In the genomic region with DNA sequence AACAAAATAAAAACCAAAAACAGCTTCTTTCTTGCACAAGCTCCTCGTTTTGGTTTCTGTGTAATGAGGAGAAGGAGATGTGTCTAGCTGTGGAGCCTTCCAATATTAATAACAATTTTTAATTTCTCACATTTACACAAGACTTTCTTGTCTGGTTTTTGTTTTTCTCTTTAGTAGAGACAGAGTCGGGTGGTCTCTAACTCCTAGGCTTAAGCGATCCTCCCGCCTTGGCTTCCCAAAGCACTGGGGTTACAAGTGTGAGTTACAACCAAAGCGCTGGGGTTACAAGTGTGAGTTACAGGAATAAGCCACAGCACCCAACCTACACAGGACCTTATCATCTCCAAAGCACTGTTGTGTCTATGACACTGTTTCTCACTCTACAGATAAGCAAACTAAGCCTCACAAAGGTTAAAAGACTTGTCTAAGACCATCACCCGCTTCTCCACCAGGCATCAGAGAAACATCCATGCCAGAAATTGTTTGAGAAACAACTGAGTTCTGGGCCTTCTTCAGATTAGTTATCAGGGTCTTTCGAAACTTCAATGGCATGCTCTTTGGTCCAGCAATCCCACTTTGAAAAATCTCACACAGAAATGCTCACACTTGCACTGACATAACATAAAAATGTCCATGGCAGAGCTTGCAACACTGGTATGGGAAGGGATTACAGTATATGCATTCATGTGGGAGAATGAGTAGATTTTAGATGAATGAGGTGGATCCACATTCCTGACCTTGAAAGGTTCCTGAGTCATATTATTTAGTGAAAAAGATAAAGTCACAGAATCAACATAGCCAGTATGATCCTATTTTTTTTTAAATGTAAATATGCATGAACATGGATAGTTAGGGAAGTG, we compare ENCODE assay signal across 24 cellular contexts. TPM values are rescaled to one million over a fixed set of nuclear protein-coding genes. Genes with fewer than 3 reads are reported as not detected.
DNase-seq lines count a peak whose midpoint lies in the region; ATAC-seq and TF ChIP-seq lines count a peak whose summit lies in the region.
"Had no signal": no experiment of that assay in that cellular context is flagged by ENCODE, and none has a peak within 500 bp of the region (broad histone marks: within the 10 kb centered on the region; RNA-seq: fewer than 3 reads in every experiment).

No MANE protein-coding gene starts in this region.

- intact Hi-C loops in PC-9 (cut with micrococcal nuclease; ENCODE audit: unreplicated experiment) = loop anchor here (1.0 to 5.0 kb wide), 3 partner anchors 98 to 204 kb away; a partner anchor contains a TSS
- intact Hi-C loops in left colon (cut with DNase I, micrococcal nuclease) = loop anchor here in 1 of 2 donors (10.0 kb wide), 1 partner anchor 117 kb away; a partner anchor contains a TSS
- intact Hi-C loops in adrenal gland (cut with DNase I) = no loop called here

- H3K4me2 ChIP-seq in PC-9 (peak overlapping the region; percentile 55), trophoblast cell (ENCODE audit: low read length) (no peak overlapping the region)
- H3K4me2 ChIP-seq: GM23338 had no signal

- H3K79me2 ChIP-seq in PC-9 (ENCODE audit: low read depth) (no peaks in the 10 kb centered on the region), trophoblast cell (ENCODE audit: control insufficient read depth, insufficient read depth, low read length, poor library complexity) (no peaks in the 10 kb centered on the region)

- H4K91ac ChIP-seq in trophoblast cell (ENCODE audit: low read depth, low read length) = no peak overlapping the region

- H4K20me1 ChIP-seq in PC-9 (ENCODE audit: insufficient read depth) = no peaks in the 10 kb centered on the region

- H3K36me3 Mint-ChIP-seq in activated naive CD4-positive, alpha-beta T cell treated with anti-CD3 and anti-CD28 coated beads, Interleukin-2, amount 50 U/mL, for 72 hours = peaks cover 10 to 15% of the 10 kb centered on the region in 2 donors

- H4K8ac ChIP-seq in trophoblast cell (ENCODE audit: low read depth, low read length) = no peak overlapping the region

- TF ChIP-seq POLR2A in adrenal gland (IDR thresholded peaks at IDR 0.05) = no peak

- no peak overlapping the region for H3K14ac ChIP-seq in trophoblast cell (ENCODE audit: low read length)

- no peak overlapping the region for H3K4ac ChIP-seq in trophoblast cell (ENCODE audit: low read depth, low read length)

- no peaks in the 10 kb centered on the region for H3K27me3 ChIP-seq in PC-9 (ENCODE audit: insufficient read depth, low read depth)
- H3K27me3 ChIP-seq in trophoblast cell (ENCODE audit: insufficient read depth, low read length) = no peaks in the 10 kb centered on the region
- H3K27me3 ChIP-seq in adrenal gland = no peaks in the 10 kb centered on the region
- H3K27me3 ChIP-seq: heart right ventricle, upper lobe of right lung had no signal

- no peak overlapping the region for H3K27ac Mint-ChIP-seq in activated naive CD4-positive, alpha-beta T cell treated with anti-CD3 and anti-CD28 coated beads, Interleukin-2, amount 50 U/mL, for 72 hours
- H3K27ac Mint-ChIP-seq: activated CD8-positive, alpha-beta T cell treated with anti-CD3 and anti-CD28 coated beads for 36 hours; activated T-helper 2 cell treated with anti-CD3 and anti-CD28 coated beads, Interferon-gamma antibody, Interleukin-2, Interleukin-4, amounts not matched to agents 10 μg/mL and 5 μg/mL and 100 μg/mL, durations not matched to agents 14 hours and 24 hours and 36 hours; CD4-positive, alpha-beta T cell; GM23338; stimulated activated effector memory CD8-positive, alpha-beta T cell treated with anti-CD3 and anti-CD28 coated beads, Interleukin-12 subunit alpha, Interleukin-12 subunit beta, amount 100 ng/mL, for 72 hours had no signal

- peaks cover 3 to 5% of the 10 kb centered on the region in 2 donors for H3K9me3 Mint-ChIP-seq in activated naive CD4-positive, alpha-beta T cell treated with anti-CD3 and anti-CD28 coated beads, Interleukin-2, amount 50 U/mL, for 72 hours
- H3K9me3 Mint-ChIP-seq: GM23338; stimulated activated effector memory CD8-positive, alpha-beta T cell treated with anti-CD3 and anti-CD28 coated beads, Interleukin-12 subunit alpha, Interleukin-12 subunit beta, amount 100 ng/mL, for 72 hours had no signal

- POLR2A ChIA-PET in PC-9 (lab: Charles Lee; ENCODE audit: unreplicated experiment) = interaction anchor here (0.5 to 0.7 kb wide), 4 partner anchors 56 to 424 kb away, joined by 3 to 8 read pairs (median 4); no protein-coding TSS in a partner anchor

- no peak overlapping the region for H4K12ac ChIP-seq in trophoblast cell (ENCODE audit: low read depth, low read length)

- H3K4me1 ChIP-seq in PC-9 (replicated peaks; ENCODE audit: insufficient read depth) = peaks cover 64% of the 10 kb centered on the region
- peaks cover 2% of the 10 kb centered on the region in 2 experiments for H3K4me1 ChIP-seq in trophoblast cell (ENCODE audit: control insufficient read depth in 1 of 2, insufficient read depth in 2 of 2, low read length in 2 of 2)
- H3K4me1 ChIP-seq in adrenal gland (replicated peaks in 1 of 2) = peaks cover 7 to 16% of the 10 kb centered on the region in 2 donors

- H3K9me3 ChIP-seq in PC-9 (ENCODE audit: insufficient read depth, low read depth) (no peaks in the 10 kb centered on the region), trophoblast cell (ENCODE audit: insufficient read depth, low read depth, low read length) (peaks cover 3% of the 10 kb centered on the region), adrenal gland (replicated peaks in 1 of 3) (no peaks in the 10 kb centered on the region)
- H3K9me3 ChIP-seq: heart right ventricle, upper lobe of right lung had no signal

- no peak overlapping the region for H2BK5ac ChIP-seq in trophoblast cell (ENCODE audit: low read depth, low read length, poor library complexity)

- H3K79me1 ChIP-seq in trophoblast cell (ENCODE audit: low read length) = no peaks in the 10 kb centered on the region

- no TSS peak for BruUV-seq in PC-9 (replicated peaks; lab: Mats Ljungman, UMichigan)

- H3K27ac ChIP-seq in PC-9 (peak overlapping the region; percentile 88), trophoblast cell (ENCODE audit: low read depth, low read length) (no peak overlapping the region), adrenal gland (no peak overlapping the region)
- H3K27ac ChIP-seq: cardiac muscle cell, heart right ventricle, left ventricle myocardium inferior, upper lobe of right lung had no signal

- no peaks in the 10 kb centered on the region for H3K9me2 ChIP-seq in PC-9 (ENCODE audit: insufficient read depth)

- WGBS in trophoblast cell (ENCODE audit: extremely low coverage, insufficient coverage, insufficient read length) = no CpG with 5 or more reads among the region's 7 CpGs
- 93 to 95% (median 93%) methylated on average over 7 of the region's 7 CpGs for WGBS in adrenal gland, 4 donors

- H2BK120ac ChIP-seq in trophoblast cell (ENCODE audit: insufficient read depth, low read length, poor library complexity) = no peak overlapping the region

- ATAC-seq in esophagus mucosa (peak; percentile 79), left colon (no peak)
- no peak for ATAC-seq in activated naive CD4-positive, alpha-beta T cell treated with anti-CD3 and anti-CD28 coated beads, Interleukin-2, amount 50 U/mL, for 72 hours
- ATAC-seq: activated CD8-positive, alpha-beta T cell treated with anti-CD3 and anti-CD28 coated beads for 36 hours; GM23338; heart right ventricle; right cardiac atrium; stimulated activated effector memory CD8-positive, alpha-beta T cell treated with anti-CD3 and anti-CD28 coated beads, Interleukin-12 subunit alpha, Interleukin-12 subunit beta, amount 100 ng/mL, for 72 hours; upper lobe of right lung had no signal

- no peak overlapping the region for H2AK5ac ChIP-seq in trophoblast cell (ENCODE audit: low read length)

- no peak overlapping the region for H3K23ac ChIP-seq in trophoblast cell (ENCODE audit: low read length)

- H2BK12ac ChIP-seq in trophoblast cell (ENCODE audit: low read length) = no peak overlapping the region

- DNase-seq in EH (ENCODE audit: low read depth) (peak; percentile 49), PC-9 (peak; percentile 53 to 96), trophoblast cell (peak; percentile 92 to 98), left colon (no peak), NCI-H187 (lab: John Stamatoyannopoulos, UW) (no peak), adrenal gland (no peak)
- DNase-seq in activated naive CD4-positive, alpha-beta T cell treated with anti-CD3 and anti-CD28 coated beads, Interleukin-2, amount 50 U/mL, for 72 hours (ENCODE audit: low spot score in 2 of 2) = no peak
- DNase-seq: activated CD8-positive, alpha-beta T cell treated with anti-CD3 and anti-CD28 coated beads for 36 hours; CD4-positive, alpha-beta T cell; effector memory CD4-positive, alpha-beta T cell; heart right ventricle; left ventricle myocardium inferior; naive B cell; NCI-H1930; NCI-H69; right cardiac atrium; stimulated activated CD4-positive, alpha-beta T cell treated with anti-CD3 and anti-CD28 coated beads, Interleukin-4, amount 100 ng/mL, for 24 hours; T-helper 9 cell; upper lobe of right lung had no signal

- CTCF ChIA-PET in PC-9 (lab: Charles Lee) = interaction anchor here (0.6 kb wide), 2 partner anchors 449 to 1825 kb away, joined by 3 read pairs; no protein-coding TSS in a partner anchor

- peak overlapping the region; percentile 0; the same call in 1 of the 2 replicates for H3K4me3 ChIP-seq in PC-9
- H3K4me3 ChIP-seq in trophoblast cell (ENCODE audit: low read depth, low read length) = no peak overlapping the region
- no peak overlapping the region for H3K4me3 ChIP-seq in adrenal gland
- H3K4me3 ChIP-seq: cardiac muscle cell, GM23338, heart right ventricle, left ventricle myocardium inferior, upper lobe of right lung had no signal

- H3K36me3 ChIP-seq in PC-9 (ENCODE audit: low read depth) (no peaks in the 10 kb centered on the region), trophoblast cell (ENCODE audit: control insufficient read depth in 1 of 2, insufficient read depth in 2 of 2, low read length in 2 of 2) (no peaks in the 10 kb centered on the region), adrenal gland (replicated peaks in 1 of 2) (no peaks in the 10 kb centered on the region)
- H3K36me3 ChIP-seq: cardiac muscle cell, heart right ventricle, left ventricle myocardium inferior, upper lobe of right lung had no signal

- TF ChIP-seq CTCF in PC-9 (conservative IDR thresholded peaks at IDR 0.05) = no peak
- TF ChIP-seq CTCF in adrenal gland (IDR thresholded peaks at IDR 0.05) = no peak

- H3F3A ChIP-seq in PC-9 (ENCODE audit: insufficient read depth, low read depth) = peaks cover 34% of the 10 kb centered on the region

- H3K18ac ChIP-seq in trophoblast cell (ENCODE audit: low read length) = no peak overlapping the region

- no peak overlapping the region for H3K9ac ChIP-seq in trophoblast cell (ENCODE audit: low read length)

- H2AFZ ChIP-seq in PC-9 (no peak overlapping the region), trophoblast cell (ENCODE audit: insufficient read depth, low read length, poor library complexity) (no peak overlapping the region)
- H2AFZ ChIP-seq: GM23338 had no signal

RNA-seq across cellular contexts. Expression of a gene that starts 3.9 kb away (rescaled TPM):
- total RNA-seq in PC-9 (2021) = 8.6 and 12.9 TPM in 2 replicates
- 4.2 TPM for total RNA-seq in esophagus mucosa
- polyA plus RNA-seq in trophoblast cell (2013) = 2.5 and 2.6 TPM in 2 replicates
- total RNA-seq in left colon = 10 to 100 TPM in 1 of 2 donors, 1 to 10 TPM in 1; 9.2 to 24.2 TPM
- total RNA-seq in adrenal gland = 10 to 100 TPM; 22.5 to 55.0 (median 28.5) TPM
- polyA plus RNA-seq in adrenal gland = 10 to 100 TPM; 12.1 to 37.4 (median 26.1) TPM
- 1 to 10 TPM; 3.5 to 8.7 TPM for total RNA-seq in activated naive CD4-positive, alpha-beta T cell treated with anti-CD3 and anti-CD28 coated beads, Interleukin-2, amount 50 U/mL, for 72 hours

RNA-seq across cellular contexts. Expression of a gene that starts 56.8 kb away (rescaled TPM):
- 62.2 and 79.2 TPM in 2 replicates for total RNA-seq in PC-9 (2021)
- total RNA-seq in esophagus mucosa = 15.9 TPM
- polyA plus RNA-seq in trophoblast cell (2013) = 21.8 and 25.3 TPM in 2 replicates
- total RNA-seq in left colon = 10 to 100 TPM; 25.4 to 35.7 TPM
- total RNA-seq in adrenal gland = 10 to 100 TPM in 7 of 8 donors, 1 to 10 TPM in 1; 8.4 to 38.9 (median 22.3) TPM
- 10 to 100 TPM; 19.7 to 67.1 (median 41.6) TPM for polyA plus RNA-seq in adrenal gland
- 10 to 100 TPM; 38.9 to 50.7 TPM for total RNA-seq in activated naive CD4-positive, alpha-beta T cell treated with anti-CD3 and anti-CD28 coated beads, Interleukin-2, amount 50 U/mL, for 72 hours

Comparison
In these comparisons a context has a peak if more than half of its experiments do, and no peak if none do; other contexts are left out.
1. DNase-seq: peak in EH (single experiment), PC-9 (2 of 2) and trophoblast cell (2 of 2); none in left colon (0 of 2), NCI-H187 (0 of 2), adrenal gland (0 of 7) and activated naive CD4-positive, alpha-beta T cell treated with anti-CD3 and anti-CD28 coated beads, Interleukin-2, amount 50 U/mL, for 72 hours (0 of 2).